In genomic region chr3:190339130-190339529, GRCh38 we compare ENCODE assay signal across 11 cellular contexts. TPM values are rescaled to one million over a fixed set of nuclear protein-coding genes. Genes with fewer than 3 reads are reported as not detected.
DNase-seq lines count a peak whose midpoint lies in the region; ATAC-seq, FAIRE-seq and TF ChIP-seq lines count a peak whose summit lies in the region.
"Had no signal": no experiment of that assay in that cellular context is flagged by ENCODE, and none has a peak within 500 bp of the region (broad histone marks: within the 10 kb centered on the region; RNA-seq: fewer than 3 reads in every experiment).

No MANE protein-coding gene starts in this region.

- TF ChIP-seq CTCF in GM12878 (IDR thresholded peaks at IDR 0.05 in 2 of 3, conservative IDR thresholded peaks at IDR 0.05 in 1 of 3; ENCODE audit: control insufficient read depth in 2 of 3, extremely low read depth in 1 of 3, insufficient read depth in 1 of 3, low read depth in 3 of 3, low read length in 3 of 3), result peak; percentile 21 to 34 (median 28); a peak in 4 of 6 replicates
- peak; percentile 50 for TF ChIP-seq CTCF in progenitor cell of endocrine pancreas (IDR thresholded peaks at IDR 0.05; ENCODE audit: unreplicated experiment)

- DNase-seq in activated CD4-positive, alpha-beta T cell treated with anti-CD3 and anti-CD28 coated beads for 36 hours, result no peak
- no peak for DNase-seq in activated CD4-positive, alpha-beta T cell treated with anti-CD3 and anti-CD28 coated beads, Interleukin-2, amount 10 ng/mL, durations not matched to agents 24 days and 14 days
- peak; percentile 11 for DNase-seq in GM12878 (ENCODE audit: low read depth, low spot score)
- DNase-seq in progenitor cell of endocrine pancreas (ENCODE audit: low spot score, unreplicated experiment), result no peak
- no peak for DNase-seq in SIG-M5 treated with dmso at 0.1 percent for 504 hours (lab: John Stamatoyannopoulos, UW; ENCODE audit: unreplicated experiment)
- DNase-seq in NCI-H2227 (lab: John Stamatoyannopoulos, UW; ENCODE audit: unreplicated experiment), result no peak
- no peak for DNase-seq in stimulated activated CD4-positive, alpha-beta T cell treated with anti-CD3 and anti-CD28 coated beads, Interleukin-4, amount 100 ng/mL, for 4 hours
- DNase-seq: dorsolateral prefrontal cortex, occipital lobe had no signal

- no peak for FAIRE-seq in GM12878 (lab: Jason Lieb, UNC)

- in situ Hi-C loops in GM12878 (cut with MboI), result no loop called here

- H3K36me3 ChIP-seq in GM12878 (ENCODE audit: control insufficient read depth in 2 of 2, insufficient read depth in 2 of 2, low read length in 1 of 2), result no peaks in the 10 kb centered on the region
- H3K36me3 ChIP-seq: BLaER1 treated with 17β-estradiol and CSF1 and Interleukin-3, amounts not matched to agents 10 nM and 100 nM had no signal

- no peaks in the 10 kb centered on the region for H3K36me3 Mint-ChIP-seq in activated CD4-positive, alpha-beta T cell treated with anti-CD3 and anti-CD28 coated beads for 36 hours (ENCODE audit: low read depth)
- no peaks in the 10 kb centered on the region for H3K36me3 Mint-ChIP-seq in activated CD4-positive, alpha-beta T cell treated with anti-CD3 and anti-CD28 coated beads, Interleukin-2, amount 10 ng/mL, durations not matched to agents 24 days and 14 days (ENCODE audit: low read depth)
- H3K36me3 Mint-ChIP-seq in progenitor cell of endocrine pancreas (ENCODE audit: insufficient read depth), result peaks cover 3% of the 10 kb centered on the region

- peak; percentile 62 for TF ChIP-seq RAD21 in GM12878 (IDR thresholded peaks at IDR 0.05; ENCODE audit: insufficient read depth, low read depth, low read length)

- H3K79me2 ChIP-seq in GM12878 (ENCODE audit: control insufficient read depth, insufficient read depth, low read length), result no peaks in the 10 kb centered on the region

- H3K4me3 ChIP-seq in GM12878, result no peak overlapping the region
- H3K4me3 ChIP-seq: BLaER1 treated with 17β-estradiol and CSF1 and Interleukin-3, amounts not matched to agents 10 nM and 100 nM; dorsolateral prefrontal cortex had no signal

- peak; percentile 74 for ATAC-seq in activated CD4-positive, alpha-beta T cell treated with anti-CD3 and anti-CD28 coated beads for 36 hours
- ATAC-seq in HG03159 (IDR thresholded peaks at IDR 0.05; ENCODE audit: unreplicated experiment) (peak; percentile 89), GM12878 (peak; percentile 95)

- intact Hi-C loops in activated CD4-positive, alpha-beta T cell treated with anti-CD3 and anti-CD28 coated beads for 36 hours (cut with DNase I, micrococcal nuclease), result no loop called here
- intact Hi-C loops in activated CD4-positive, alpha-beta T cell treated with anti-CD3 and anti-CD28 coated beads, Interleukin-2, amount 10 ng/mL, durations not matched to agents 24 days and 14 days (cut with micrococcal nuclease), result no loop called here
- intact Hi-C loops in GM12878 (cut with micrococcal nuclease; ENCODE audit: unreplicated experiment), result no loop called here

- H3K4me1 ChIP-seq in GM12878 (ENCODE audit: control insufficient read depth, insufficient read depth, low read length), result no peaks in the 10 kb centered on the region

- POLR2A ChIA-PET in activated CD4-positive, alpha-beta T cell treated with anti-CD3 and anti-CD28 coated beads for 36 hours (lab: Charles Lee), result no interaction called here
- POLR2A ChIA-PET in GM12878 (lab: Charles Lee), result interaction anchor here (1.1 kb wide), 1 partner anchor 10 kb away, joined by 4 read pairs; no protein-coding TSS in a partner anchor

- no peak overlapping the region for H3K9ac ChIP-seq in GM12878 (ENCODE audit: control insufficient read depth, insufficient read depth, low read length)
- H3K9ac ChIP-seq: BLaER1 treated with 17β-estradiol and CSF1 and Interleukin-3, amounts not matched to agents 10 nM and 100 nM had no signal

- H3K4me2 ChIP-seq in GM12878 (ENCODE audit: control insufficient read depth, insufficient read depth), result no peak overlapping the region
- H3K4me2 ChIP-seq: BLaER1 treated with 17β-estradiol and CSF1 and Interleukin-3, amounts not matched to agents 10 nM and 100 nM had no signal

- peaks cover 14% of the 10 kb centered on the region for H3K27me3 Mint-ChIP-seq in activated CD4-positive, alpha-beta T cell treated with anti-CD3 and anti-CD28 coated beads for 36 hours
- peaks cover 4% of the 10 kb centered on the region for H3K27me3 Mint-ChIP-seq in activated CD4-positive, alpha-beta T cell treated with anti-CD3 and anti-CD28 coated beads, Interleukin-2, amount 10 ng/mL, durations not matched to agents 24 days and 14 days
- H3K27me3 Mint-ChIP-seq in progenitor cell of endocrine pancreas, result no peaks in the 10 kb centered on the region

- H3K27ac ChIP-seq in GM12878 (ENCODE audit: control insufficient read depth, insufficient read depth), result no peak overlapping the region
- H3K27ac ChIP-seq: BLaER1 treated with 17β-estradiol and CSF1 and Interleukin-3, amounts not matched to agents 10 nM and 100 nM; dorsolateral prefrontal cortex had no signal

- no peaks in the 10 kb centered on the region for H3K27me3 ChIP-seq in GM12878 (replicated peaks in 1 of 2; ENCODE audit: control insufficient read depth in 2 of 2, insufficient read depth in 2 of 2, low read length in 1 of 2)
- H3K27me3 ChIP-seq: BLaER1 treated with 17β-estradiol and CSF1 and Interleukin-3, amounts not matched to agents 10 nM and 100 nM; dorsolateral prefrontal cortex had no signal

- TF ChIP-seq EP300 in GM12878 (IDR thresholded peaks at IDR 0.05; ENCODE audit: borderline replicate concordance in 1 of 2, control insufficient read depth in 1 of 2, low read depth in 2 of 2, low read length in 2 of 2), result no peak

- H3K4me3 Mint-ChIP-seq in activated CD4-positive, alpha-beta T cell treated with anti-CD3 and anti-CD28 coated beads for 36 hours, result no peak overlapping the region
- no peak overlapping the region for H3K4me3 Mint-ChIP-seq in activated CD4-positive, alpha-beta T cell treated with anti-CD3 and anti-CD28 coated beads, Interleukin-2, amount 10 ng/mL, durations not matched to agents 24 days and 14 days
- no peak overlapping the region for H3K4me3 Mint-ChIP-seq in progenitor cell of endocrine pancreas (ENCODE audit: low read depth)

- H2AFZ ChIP-seq in GM12878 (ENCODE audit: control insufficient read depth, low read depth, low read length), result no peak overlapping the region

- H3K27ac Mint-ChIP-seq in activated CD4-positive, alpha-beta T cell treated with anti-CD3 and anti-CD28 coated beads for 36 hours, result no peak overlapping the region
- no peak overlapping the region for H3K27ac Mint-ChIP-seq in activated CD4-positive, alpha-beta T cell treated with anti-CD3 and anti-CD28 coated beads, Interleukin-2, amount 10 ng/mL, durations not matched to agents 24 days and 14 days
- peak overlapping the region; percentile 67 for H3K27ac Mint-ChIP-seq in progenitor cell of endocrine pancreas

- SMC1A ChIA-PET in GM12878 (lab: Charles Lee; ENCODE audit: uncharacterized antibody, unreplicated experiment), result interaction anchor here (0.7 to 4.3 kb wide), 16 partner anchors 10 to 129 kb away, joined by 3 to 22 read pairs (median 6); partner anchors contain the start of gene CLDN1

- no peaks in the 10 kb centered on the region for H4K20me1 ChIP-seq in GM12878 (ENCODE audit: control insufficient read depth, insufficient read depth)
- H4K20me1 ChIP-seq: BLaER1 treated with 17β-estradiol and CSF1 and Interleukin-3, amounts not matched to agents 10 nM and 100 nM had no signal

- no TSS peak for BruUV-seq in GM12878 (replicated peaks; lab: Mats Ljungman, UMichigan)

- H3K9me3 ChIP-seq in GM12878 (replicated peaks; ENCODE audit: control insufficient read depth, insufficient read depth, low read length), result no peaks in the 10 kb centered on the region; the same call in 2 of the 3 replicates

- H3K9me3 Mint-ChIP-seq in activated CD4-positive, alpha-beta T cell treated with anti-CD3 and anti-CD28 coated beads for 36 hours (ENCODE audit: low read depth), result peaks cover 5% of the 10 kb centered on the region
- H3K9me3 Mint-ChIP-seq in activated CD4-positive, alpha-beta T cell treated with anti-CD3 and anti-CD28 coated beads, Interleukin-2, amount 10 ng/mL, durations not matched to agents 24 days and 14 days, result peaks cover 4% of the 10 kb centered on the region
- peaks cover 22% of the 10 kb centered on the region for H3K9me3 Mint-ChIP-seq in progenitor cell of endocrine pancreas (ENCODE audit: low read depth)

- TF ChIP-seq POLR2A in GM12878 (IDR thresholded peaks at IDR 0.05; ENCODE audit: low read depth, low read length), result no peak

- CTCF ChIA-PET in activated CD4-positive, alpha-beta T cell treated with anti-CD3 and anti-CD28 coated beads for 36 hours (lab: Charles Lee), result interaction anchor here (0.9 to 2.6 kb wide), 4 partner anchors 11 to 17 kb away, joined by 3 to 6 read pairs (median 3); partner anchors contain the start of gene CLDN1
- CTCF ChIA-PET in GM12878 (lab: Yijun Ruan, JAX), result interaction anchor here (0.7 to 3.2 kb wide), 13 partner anchors 10 to 378 kb away, joined by 3 to 19 read pairs (median 3); no protein-coding TSS in a partner anchor

- RAD21 ChIA-PET in GM12878 (lab: Charles Lee; ENCODE audit: unreplicated experiment), result interaction anchor here (0.6 to 3.0 kb wide), 12 partner anchors 9 to 114 kb away, joined by 3 to 23 read pairs (median 5); partner anchors contain the start of gene CLDN1

- H3K4me1 Mint-ChIP-seq in activated CD4-positive, alpha-beta T cell treated with anti-CD3 and anti-CD28 coated beads for 36 hours, result peaks cover 2% of the 10 kb centered on the region
- no peaks in the 10 kb centered on the region for H3K4me1 Mint-ChIP-seq in activated CD4-positive, alpha-beta T cell treated with anti-CD3 and anti-CD28 coated beads, Interleukin-2, amount 10 ng/mL, durations not matched to agents 24 days and 14 days
- H3K4me1 Mint-ChIP-seq in progenitor cell of endocrine pancreas (ENCODE audit: low read depth), result peaks cover 9% of the 10 kb centered on the region

RNA-seq across cellular contexts. Expression of gene CLDN1, which starts 16.9 kb away (rescaled TPM):
- total RNA-seq in activated CD4-positive, alpha-beta T cell treated with anti-CD3 and anti-CD28 coated beads for 36 hours, result 1 to 10 TPM; 1.6 TPM
- total RNA-seq in activated CD4-positive, alpha-beta T cell treated with anti-CD3 and anti-CD28 coated beads, Interleukin-2, amount 10 ng/mL, durations not matched to agents 24 days and 14 days, result 0.33 and 0.52 TPM in 2 replicates
- total RNA-seq in GM12878 (2013; cell fraction: nucleolus; rRNA removed), result 11.7 and 14.1 TPM in 2 replicates
- 9.3 and 11.1 TPM in 2 replicates for total RNA-seq in GM12878 (2014; rRNA removed)
- total RNA-seq in GM12878 (2014; rRNA removed; fragmentation: Illumina TruSeq; extraction: Trizol), result 8.0 and 8.6 TPM in 2 replicates
- 8.9 and 10.7 TPM in 2 replicates for total RNA-seq in GM12878 (2021)
- 0.18 TPM for polyA plus RNA-seq in GM12878 (2011; ENCODE audit: low read depth)
- polyA plus RNA-seq in GM12878 (2011; rRNA removed), result 22.8 and 32.2 TPM in 2 replicates
- 10.9 and 15.2 TPM in 2 replicates for polyA plus RNA-seq in GM12878 (2011; cell fraction: cytosol; rRNA removed)
- 29.3 and 40.5 TPM in 2 replicates for polyA plus RNA-seq in GM12878 (2011; cell fraction: nucleus; rRNA removed)
- 0.25 and 0.27 TPM in 2 replicates for polyA plus RNA-seq in GM12878 (2012)
- polyA plus RNA-seq in GM12878 (2014; fragmentation: Illumina TruSeq; extraction: Trizol), result 13.0 and 16.8 TPM in 2 replicates
- 1 to 10 TPM; 3.4 to 3.9 TPM for polyA plus RNA-seq in GM12878 (2014; fragmentation: Nextera tagmentation; extraction: Ambion mirVana)
- 5.5 and 8.2 TPM in 2 replicates for polyA plus RNA-seq in GM12878 (2014; rRNA removed)
- 1 to 10 TPM; 8.0 to 8.8 TPM for polyA plus RNA-seq in GM12878 (2016; fragmentation: Nextera tagmentation; extraction: Ambion mirVana)
- polyA minus RNA-seq in GM12878 (2011; rRNA and poly(A)+ RNA removed), result 23.0 and 31.7 TPM in 2 replicates
- polyA minus RNA-seq in GM12878 (2011; cell fraction: cytosol; rRNA and poly(A)+ RNA removed), result 3.7 and 5.6 TPM in 2 replicates
- 17.3 and 24.4 TPM in 2 replicates for polyA minus RNA-seq in GM12878 (2011; cell fraction: nucleus; rRNA and poly(A)+ RNA removed)
- 37.8 and 38.0 TPM in 2 replicates for total RNA-seq in progenitor cell of endocrine pancreas

RNA-seq across cellular contexts. Expression of gene CLDN16, which starts 48.8 kb away (rescaled TPM):
- not detected for total RNA-seq in activated CD4-positive, alpha-beta T cell treated with anti-CD3 and anti-CD28 coated beads for 36 hours
- total RNA-seq in activated CD4-positive, alpha-beta T cell treated with anti-CD3 and anti-CD28 coated beads, Interleukin-2, amount 10 ng/mL, durations not matched to agents 24 days and 14 days, result not detected in 2 replicates
- 20.9 and 22.7 TPM in 2 replicates for total RNA-seq in GM12878 (2013; cell fraction: nucleolus; rRNA removed)
- total RNA-seq in GM12878 (2014; rRNA removed) (3.6 and 5.4 TPM in 2 replicates), GM12878 (2014; rRNA removed; fragmentation: Illumina TruSeq; extraction: Trizol) (4.3 and 4.9 TPM in 2 replicates), GM12878 (2021) (3.2 and 3.6 TPM in 2 replicates), progenitor cell of endocrine pancreas (0.31 TPM in 2 replicates)
- 0.56 TPM for polyA plus RNA-seq in GM12878 (2011; ENCODE audit: low read depth)
- polyA plus RNA-seq in GM12878 (2011; rRNA removed) (26.6 and 31.7 TPM in 2 replicates), GM12878 (2014; fragmentation: Illumina TruSeq; extraction: Trizol) (4.9 and 11.1 TPM in 2 replicates), GM12878 (2014; fragmentation: Nextera tagmentation; extraction: Ambion mirVana) (1 to 10 TPM; 3.2 to 3.6 TPM), GM12878 (2014; rRNA removed) (3.7 and 4.6 TPM in 2 replicates), GM12878 (2016; fragmentation: Nextera tagmentation; extraction: Ambion mirVana) (1 to 10 TPM; 4.2 to 4.4 TPM)
- polyA plus RNA-seq in GM12878 (2011; cell fraction: cytosol; rRNA removed), result 10.6 and 11.5 TPM in 2 replicates
- 7.1 and 8.4 TPM in 2 replicates for polyA plus RNA-seq in GM12878 (2011; cell fraction: nucleus; rRNA removed)
- polyA plus RNA-seq in GM12878 (2012), result 0.30 and 0.69 TPM in 2 replicates
- polyA minus RNA-seq in GM12878 (2011; rRNA and poly(A)+ RNA removed), result 13.3 and 15.7 TPM in 2 replicates
- polyA minus RNA-seq in GM12878 (2011; cell fraction: cytosol; rRNA and poly(A)+ RNA removed), result 4.3 and 4.6 TPM in 2 replicates
- polyA minus RNA-seq in GM12878 (2011; cell fraction: nucleus; rRNA and poly(A)+ RNA removed), result 6.8 and 13.8 TPM in 2 replicates
